8 cellular contexts compared by ENCODE assay signal in the genomic region with DNA sequence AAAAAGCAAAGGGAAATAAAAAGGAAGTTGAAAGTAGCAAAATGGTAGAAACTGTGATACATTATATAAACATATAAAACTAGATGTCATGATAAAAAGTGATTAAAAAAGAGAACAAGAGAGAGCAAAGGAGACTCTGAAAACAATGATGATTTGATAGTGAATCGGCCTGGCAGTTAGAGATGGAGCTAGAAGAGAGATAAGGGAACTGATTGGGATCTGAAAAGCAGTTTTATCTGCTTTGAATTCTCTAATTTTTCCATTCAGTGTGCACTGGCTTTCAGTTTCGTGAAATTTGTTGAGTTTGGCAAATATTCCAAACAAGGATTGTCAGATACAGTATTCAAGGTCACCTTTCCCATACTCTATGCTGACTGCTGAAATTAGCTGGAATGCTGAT. TPM values are rescaled to one million over a fixed set of nuclear protein-coding genes. Genes with fewer than 3 reads are reported as not detected.
"Had no signal": no experiment of that assay in that cellular context is flagged by ENCODE, and none has a peak within 500 bp of the region (broad histone marks: within the 10 kb centered on the region; RNA-seq: fewer than 3 reads in every experiment).

No MANE protein-coding gene starts in this region.

- ATAC-seq: HCT116, K562 had no signal

- H3K36me3 ChIP-seq: HAP-1 had no signal

- H3K27ac ChIP-seq: GM23248 had no signal

- H3K4me1 ChIP-seq: HAP-1 had no signal

- H3K9ac ChIP-seq: GM23248 had no signal

- H3K9me3 ChIP-seq: HAP-1 had no signal

- DNase-seq: GM23248, GOT3, H7, HFFc6, IMR-90 had no signal

- H3K4me3 ChIP-seq: GM23248, HAP-1, K562 had no signal

- H2AFZ ChIP-seq: GM23248 had no signal

RNA-seq across cellular contexts. Expression of gene CCSER1, which starts 21.9 kb away (rescaled TPM):
- polyA plus RNA-seq: GM23248, IMR-90, K562 had no signal
